Comparison of ENCODE assay signal across 1 cellular context in the genomic region with DNA sequence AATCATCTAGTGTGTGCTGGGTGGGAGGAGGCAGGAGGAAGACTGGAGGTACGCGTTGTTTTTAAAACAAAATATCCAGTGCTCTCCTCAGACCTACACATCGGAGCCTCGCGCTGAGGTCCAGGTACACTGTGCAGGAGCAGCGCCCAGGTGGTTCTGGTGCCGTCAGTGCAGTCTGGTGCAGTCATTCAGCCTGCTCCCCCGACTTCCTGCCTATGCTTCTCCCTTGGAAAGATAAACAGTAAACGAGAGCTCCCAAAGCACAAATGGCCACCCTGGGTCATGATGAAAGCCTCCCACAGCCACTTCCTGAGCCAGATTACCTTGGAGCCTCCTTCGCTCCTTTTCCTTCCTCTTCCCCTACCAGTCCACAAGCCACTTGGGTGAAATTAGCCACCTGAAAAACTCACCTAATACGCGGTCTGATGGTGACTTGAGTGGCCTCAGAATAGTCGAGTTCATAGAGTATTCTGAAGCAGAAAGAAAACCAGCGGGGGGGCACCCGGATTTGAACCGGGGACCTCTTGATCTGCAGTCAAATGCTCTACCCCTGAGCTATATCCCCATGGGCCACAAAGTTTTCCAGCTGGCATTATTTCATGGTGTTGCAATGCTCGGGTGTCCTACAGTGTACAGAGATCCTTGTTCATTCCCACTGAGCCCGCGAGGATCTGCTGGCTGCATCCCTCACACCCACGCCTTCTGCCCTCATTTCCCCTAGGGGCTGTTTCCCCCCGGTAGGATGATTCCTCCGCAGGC.
TF ChIP-seq lines count a peak whose summit lies in the region.

No MANE protein-coding gene starts in this region.

TF ChIP-seq in HepG2, 621 proteins besides CTCF, POLR2A, EP300 and RAD21 (continued from another document and continues in another):
- TF ChIP-seq, protein P1, sequence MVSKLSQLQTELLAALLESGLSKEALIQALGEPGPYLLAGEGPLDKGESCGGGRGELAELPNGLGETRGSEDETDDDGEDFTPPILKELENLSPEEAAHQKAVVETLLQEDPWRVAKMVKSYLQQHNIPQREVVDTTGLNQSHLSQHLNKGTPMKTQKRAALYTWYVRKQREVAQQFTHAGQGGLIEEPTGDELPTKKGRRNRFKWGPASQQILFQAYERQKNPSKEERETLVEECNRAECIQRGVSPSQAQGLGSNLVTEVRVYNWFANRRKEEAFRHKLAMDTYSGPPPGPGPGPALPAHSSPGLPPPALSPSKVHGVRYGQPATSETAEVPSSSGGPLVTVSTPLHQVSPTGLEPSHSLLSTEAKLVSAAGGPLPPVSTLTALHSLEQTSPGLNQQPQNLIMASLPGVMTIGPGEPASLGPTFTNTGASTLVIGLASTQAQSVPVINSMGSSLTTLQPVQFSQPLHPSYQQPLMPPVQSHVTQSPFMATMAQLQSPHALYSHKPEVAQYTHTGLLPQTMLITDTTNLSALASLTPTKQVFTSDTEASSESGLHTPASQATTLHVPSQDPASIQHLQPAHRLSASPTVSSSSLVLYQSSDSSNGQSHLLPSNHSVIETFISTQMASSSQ (IDR thresholded peaks at IDR 0.05; ENCODE audit: low read depth), result no peak
- TF ChIP-seq, protein P1 (CRISPR knock-in tag; IDR thresholded peaks at IDR 0.05; ENCODE audit: borderline replicate concordance), result no peak
- peak; percentile 32; the same call in 1 of the 2 replicates for TF ChIP-seq POGZ (CRISPR knock-in tag; IDR thresholded peaks at IDR 0.05)
- TF ChIP-seq SMAD9 (CRISPR knock-in tag; IDR thresholded peaks at IDR 0.05), result no peak
- no peak for TF ChIP-seq TCF12 (IDR thresholded peaks at IDR 0.05)
- TF ChIP-seq TCF12 (CRISPR knock-in tag; IDR thresholded peaks at IDR 0.05), result no peak
- TF ChIP-seq TOPORS (CRISPR knock-in tag; IDR thresholded peaks at IDR 0.05), result peak; percentile 69
- TF ChIP-seq, protein P2, sequence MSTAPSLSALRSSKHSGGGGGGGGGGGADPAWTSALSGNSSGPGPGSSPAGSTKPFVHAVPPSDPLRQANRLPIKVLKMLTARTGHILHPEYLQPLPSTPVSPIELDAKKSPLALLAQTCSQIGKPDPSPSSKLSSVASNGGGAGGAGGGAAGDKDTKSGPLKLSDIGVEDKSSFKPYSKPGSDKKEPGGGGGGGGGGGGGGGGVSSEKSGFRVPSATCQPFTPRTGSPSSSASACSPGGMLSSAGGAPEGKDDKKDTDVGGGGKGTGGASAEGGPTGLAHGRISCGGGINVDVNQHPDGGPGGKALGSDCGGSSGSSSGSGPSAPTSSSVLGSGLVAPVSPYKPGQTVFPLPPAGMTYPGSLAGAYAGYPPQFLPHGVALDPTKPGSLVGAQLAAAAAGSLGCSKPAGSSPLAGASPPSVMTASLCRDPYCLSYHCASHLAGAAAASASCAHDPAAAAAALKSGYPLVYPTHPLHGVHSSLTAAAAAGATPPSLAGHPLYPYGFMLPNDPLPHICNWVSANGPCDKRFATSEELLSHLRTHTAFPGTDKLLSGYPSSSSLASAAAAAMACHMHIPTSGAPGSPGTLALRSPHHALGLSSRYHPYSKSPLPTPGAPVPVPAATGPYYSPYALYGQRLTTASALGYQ (CRISPR knock-in tag; IDR thresholded peaks at IDR 0.05), result 0 out of 2 replicates have a peak, but pooled peaks have one; percentile 15
- TF ChIP-seq KMT2B (CRISPR knock-in tag; IDR thresholded peaks at IDR 0.05), result 0 out of 2 replicates have a peak, but pooled peaks have one; percentile 30
- no peak for TF ChIP-seq NCOA1 (CRISPR knock-in tag; IDR thresholded peaks at IDR 0.05)
- no peak for TF ChIP-seq PCBP2 (optimal IDR thresholded peaks at IDR 0.05; ENCODE audit: low read depth, low read length, poor library complexity, severe bottlenecking)
- no peak for TF ChIP-seq NR2F2 (IDR thresholded peaks at IDR 0.05; ENCODE audit: borderline replicate concordance, low read depth)
- TF ChIP-seq MZF1 (CRISPR knock-in tag; IDR thresholded peaks at IDR 0.05; ENCODE audit: borderline replicate concordance), result no peak
- TF ChIP-seq, protein P3, sequence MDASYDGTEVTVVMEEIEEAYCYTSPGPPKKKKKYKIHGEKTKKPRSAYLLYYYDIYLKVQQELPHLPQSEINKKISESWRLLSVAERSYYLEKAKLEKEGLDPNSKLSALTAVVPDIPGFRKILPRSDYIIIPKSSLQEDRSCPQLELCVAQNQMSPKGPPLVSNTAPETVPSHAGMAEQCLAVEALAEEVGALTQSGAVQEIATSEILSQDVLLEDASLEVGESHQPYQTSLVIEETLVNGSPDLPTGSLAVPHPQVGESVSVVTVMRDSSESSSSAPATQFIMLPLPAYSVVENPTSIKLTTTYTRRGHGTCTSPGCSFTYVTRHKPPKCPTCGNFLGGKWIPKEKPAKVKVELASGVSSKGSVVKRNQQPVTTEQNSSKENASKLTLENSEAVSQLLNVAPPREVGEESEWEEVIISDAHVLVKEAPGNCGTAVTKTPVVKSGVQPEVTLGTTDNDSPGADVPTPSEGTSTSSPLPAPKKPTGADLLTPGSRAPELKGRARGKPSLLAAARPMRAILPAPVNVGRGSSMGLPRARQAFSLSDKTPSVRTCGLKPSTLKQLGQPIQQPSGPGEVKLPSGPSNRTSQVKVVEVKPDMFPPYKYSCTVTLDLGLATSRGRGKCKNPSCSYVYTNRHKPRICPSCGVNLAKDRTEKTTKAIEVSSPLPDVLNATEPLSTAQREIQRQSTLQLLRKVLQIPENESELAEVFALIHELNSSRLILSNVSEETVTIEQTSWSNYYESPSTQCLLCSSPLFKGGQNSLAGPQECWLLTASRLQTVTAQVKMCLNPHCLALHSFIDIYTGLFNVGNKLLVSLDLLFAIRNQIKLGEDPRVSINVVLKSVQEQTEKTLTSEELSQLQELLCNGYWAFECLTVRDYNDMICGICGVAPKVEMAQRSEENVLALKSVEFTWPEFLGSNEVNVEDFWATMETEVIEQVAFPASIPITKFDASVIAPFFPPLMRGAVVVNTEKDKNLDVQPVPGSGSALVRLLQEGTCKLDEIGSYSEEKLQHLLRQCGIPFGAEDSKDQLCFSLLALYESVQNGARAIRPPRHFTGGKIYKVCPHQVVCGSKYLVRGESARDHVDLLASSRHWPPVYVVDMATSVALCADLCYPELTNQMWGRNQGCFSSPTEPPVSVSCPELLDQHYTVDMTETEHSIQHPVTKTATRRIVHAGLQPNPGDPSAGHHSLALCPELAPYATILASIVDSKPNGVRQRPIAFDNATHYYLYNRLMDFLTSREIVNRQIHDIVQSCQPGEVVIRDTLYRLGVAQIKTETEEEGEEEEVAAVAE (CRISPR knock-in tag; IDR thresholded peaks at IDR 0.05; ENCODE audit: borderline replicate concordance), result no peak
- peak; percentile 49; the same call in 1 of the 2 replicates for TF ChIP-seq ZNF264 (CRISPR knock-in tag; IDR thresholded peaks at IDR 0.05)
- no peak for TF ChIP-seq NFRKB (IDR thresholded peaks at IDR 0.05)
- TF ChIP-seq, protein P4, sequence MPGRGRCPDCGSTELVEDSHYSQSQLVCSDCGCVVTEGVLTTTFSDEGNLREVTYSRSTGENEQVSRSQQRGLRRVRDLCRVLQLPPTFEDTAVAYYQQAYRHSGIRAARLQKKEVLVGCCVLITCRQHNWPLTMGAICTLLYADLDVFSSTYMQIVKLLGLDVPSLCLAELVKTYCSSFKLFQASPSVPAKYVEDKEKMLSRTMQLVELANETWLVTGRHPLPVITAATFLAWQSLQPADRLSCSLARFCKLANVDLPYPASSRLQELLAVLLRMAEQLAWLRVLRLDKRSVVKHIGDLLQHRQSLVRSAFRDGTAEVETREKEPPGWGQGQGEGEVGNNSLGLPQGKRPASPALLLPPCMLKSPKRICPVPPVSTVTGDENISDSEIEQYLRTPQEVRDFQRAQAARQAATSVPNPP (CRISPR knock-in tag; IDR thresholded peaks at IDR 0.05), result peak; percentile 47; the same call in 1 of the 2 replicates
- no peak for TF ChIP-seq ATF7 (IDR thresholded peaks at IDR 0.05)
- no peak for TF ChIP-seq ATF7 (CRISPR knock-in tag; IDR thresholded peaks at IDR 0.05)
- no peak for TF ChIP-seq FOXK2 (IDR thresholded peaks at IDR 0.05)
- no peak for TF ChIP-seq CHD2 (IDR thresholded peaks at IDR 0.05; ENCODE audit: low read depth, low read length)
- no peak for TF ChIP-seq ZNF788 (CRISPR knock-in tag; IDR thresholded peaks at IDR 0.05; ENCODE audit: borderline replicate concordance)
- TF ChIP-seq KLF9 (CRISPR knock-in tag; IDR thresholded peaks at IDR 0.05; ENCODE audit: low read depth), result peak; percentile 82; the same call in 1 of the 2 replicates
- 0 out of 2 replicates have a peak, but pooled peaks have one; percentile 57 for TF ChIP-seq ZNF614 (CRISPR knock-in tag; IDR thresholded peaks at IDR 0.05; ENCODE audit: borderline replicate concordance)
- TF ChIP-seq ZNF329 (CRISPR knock-in tag; IDR thresholded peaks at IDR 0.05; ENCODE audit: low read depth), result no peak
- no peak for TF ChIP-seq HNRNPLL (IDR thresholded peaks at IDR 0.05; ENCODE audit: low read depth, low read length, poor library complexity, severe bottlenecking)
- TF ChIP-seq, protein P5, sequence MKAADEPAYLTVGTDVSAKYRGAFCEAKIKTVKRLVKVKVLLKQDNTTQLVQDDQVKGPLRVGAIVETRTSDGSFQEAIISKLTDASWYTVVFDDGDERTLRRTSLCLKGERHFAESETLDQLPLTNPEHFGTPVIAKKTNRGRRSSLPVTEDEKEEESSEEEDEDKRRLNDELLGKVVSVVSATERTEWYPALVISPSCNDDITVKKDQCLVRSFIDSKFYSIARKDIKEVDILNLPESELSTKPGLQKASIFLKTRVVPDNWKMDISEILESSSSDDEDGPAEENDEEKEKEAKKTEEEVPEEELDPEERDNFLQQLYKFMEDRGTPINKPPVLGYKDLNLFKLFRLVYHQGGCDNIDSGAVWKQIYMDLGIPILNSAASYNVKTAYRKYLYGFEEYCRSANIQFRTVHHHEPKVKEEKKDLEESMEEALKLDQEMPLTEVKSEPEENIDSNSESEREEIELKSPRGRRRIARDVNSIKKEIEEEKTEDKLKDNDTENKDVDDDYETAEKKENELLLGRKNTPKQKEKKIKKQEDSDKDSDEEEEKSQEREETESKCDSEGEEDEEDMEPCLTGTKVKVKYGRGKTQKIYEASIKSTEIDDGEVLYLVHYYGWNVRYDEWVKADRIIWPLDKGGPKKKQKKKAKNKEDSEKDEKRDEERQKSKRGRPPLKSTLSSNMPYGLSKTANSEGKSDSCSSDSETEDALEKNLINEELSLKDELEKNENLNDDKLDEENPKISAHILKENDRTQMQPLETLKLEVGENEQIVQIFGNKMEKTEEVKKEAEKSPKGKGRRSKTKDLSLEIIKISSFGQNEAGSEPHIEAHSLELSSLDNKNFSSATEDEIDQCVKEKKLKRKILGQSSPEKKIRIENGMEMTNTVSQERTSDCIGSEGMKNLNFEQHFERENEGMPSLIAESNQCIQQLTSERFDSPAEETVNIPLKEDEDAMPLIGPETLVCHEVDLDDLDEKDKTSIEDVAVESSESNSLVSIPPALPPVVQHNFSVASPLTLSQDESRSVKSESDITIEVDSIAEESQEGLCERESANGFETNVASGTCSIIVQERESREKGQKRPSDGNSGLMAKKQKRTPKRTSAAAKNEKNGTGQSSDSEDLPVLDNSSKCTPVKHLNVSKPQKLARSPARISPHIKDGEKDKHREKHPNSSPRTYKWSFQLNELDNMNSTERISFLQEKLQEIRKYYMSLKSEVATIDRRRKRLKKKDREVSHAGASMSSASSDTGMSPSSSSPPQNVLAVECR (CRISPR knock-in tag; IDR thresholded peaks at IDR 0.05; ENCODE audit: borderline replicate concordance), result no peak
- TF ChIP-seq CEBPG (CRISPR knock-in tag; IDR thresholded peaks at IDR 0.05), result peak; percentile 41
- TF ChIP-seq, protein P6, sequence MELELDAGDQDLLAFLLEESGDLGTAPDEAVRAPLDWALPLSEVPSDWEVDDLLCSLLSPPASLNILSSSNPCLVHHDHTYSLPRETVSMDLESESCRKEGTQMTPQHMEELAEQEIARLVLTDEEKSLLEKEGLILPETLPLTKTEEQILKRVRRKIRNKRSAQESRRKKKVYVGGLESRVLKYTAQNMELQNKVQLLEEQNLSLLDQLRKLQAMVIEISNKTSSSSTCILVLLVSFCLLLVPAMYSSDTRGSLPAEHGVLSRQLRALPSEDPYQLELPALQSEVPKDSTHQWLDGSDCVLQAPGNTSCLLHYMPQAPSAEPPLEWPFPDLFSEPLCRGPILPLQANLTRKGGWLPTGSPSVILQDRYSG (CRISPR knock-in tag; IDR thresholded peaks at IDR 0.05), result no peak
- no peak for TF ChIP-seq ZNF180 (CRISPR knock-in tag; IDR thresholded peaks at IDR 0.05; ENCODE audit: borderline replicate concordance, low read depth)
- TF ChIP-seq ZFP36L2 (CRISPR knock-in tag; IDR thresholded peaks at IDR 0.05), result no peak
- TF ChIP-seq ZNF124 (CRISPR knock-in tag; IDR thresholded peaks at IDR 0.05), result peak; percentile 84
- no peak for TF ChIP-seq ZNF75D (CRISPR knock-in tag; IDR thresholded peaks at IDR 0.05; ENCODE audit: borderline replicate concordance)
- TF ChIP-seq, protein P7, sequence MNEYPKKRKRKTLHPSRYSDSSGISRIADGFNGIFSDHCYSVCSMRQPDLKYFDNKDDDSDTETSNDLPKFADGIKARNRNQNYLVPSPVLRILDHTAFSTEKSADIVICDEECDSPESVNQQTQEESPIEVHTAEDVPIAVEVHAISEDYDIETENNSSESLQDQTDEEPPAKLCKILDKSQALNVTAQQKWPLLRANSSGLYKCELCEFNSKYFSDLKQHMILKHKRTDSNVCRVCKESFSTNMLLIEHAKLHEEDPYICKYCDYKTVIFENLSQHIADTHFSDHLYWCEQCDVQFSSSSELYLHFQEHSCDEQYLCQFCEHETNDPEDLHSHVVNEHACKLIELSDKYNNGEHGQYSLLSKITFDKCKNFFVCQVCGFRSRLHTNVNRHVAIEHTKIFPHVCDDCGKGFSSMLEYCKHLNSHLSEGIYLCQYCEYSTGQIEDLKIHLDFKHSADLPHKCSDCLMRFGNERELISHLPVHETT (CRISPR knock-in tag; conservative IDR thresholded peaks at IDR 0.05), result 0 out of 2 replicates have a peak, but pooled peaks have one; percentile 23
- TF ChIP-seq CCDC6 (CRISPR knock-in tag; IDR thresholded peaks at IDR 0.05), result peak; percentile 57; the same call in 1 of the 2 replicates
- TF ChIP-seq CBFB (CRISPR knock-in tag; IDR thresholded peaks at IDR 0.05), result 0 out of 2 replicates have a peak, but pooled peaks have one; percentile 38
- TF ChIP-seq HMGA1 (CRISPR knock-in tag; conservative IDR thresholded peaks at IDR 0.05), result no peak
- no peak for TF ChIP-seq SALL2 (CRISPR knock-in tag; IDR thresholded peaks at IDR 0.05)
